ENCODE assay signal across 22 cellular contexts in the genomic region with DNA sequence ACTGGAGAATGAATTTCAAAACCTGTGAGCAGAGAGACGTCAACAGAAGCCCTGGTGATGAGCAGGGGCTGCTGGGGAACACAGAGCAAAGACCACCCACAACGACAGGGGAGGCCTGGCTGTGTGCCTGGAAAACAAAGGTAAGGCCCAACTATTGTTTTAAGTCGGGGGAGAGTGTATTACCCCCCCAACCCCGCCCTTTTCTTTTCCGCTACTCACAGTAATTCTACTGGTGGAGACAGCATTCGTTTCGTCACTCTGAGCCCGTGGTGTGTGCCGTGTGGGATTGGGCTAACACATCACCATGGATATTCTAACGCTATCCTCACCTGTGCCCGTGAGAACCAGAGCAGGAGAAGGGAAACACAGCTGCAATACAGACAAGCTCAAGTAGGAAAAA.
"Had no signal": no experiment of that assay in that cellular context is flagged by ENCODE, and none has a peak within 500 bp of the region (broad histone marks: within the 10 kb centered on the region; RNA-seq: fewer than 3 reads in every experiment).

No MANE protein-coding gene starts in this region.

- H3K4me1 Mint-ChIP-seq: activated CD4-positive, alpha-beta T cell treated with anti-CD3 and anti-CD28 coated beads, Interleukin-2, amount 10 ng/mL, durations not matched to agents 24 days and 14 days; activated naive CD8-positive, alpha-beta T cell treated with anti-CD3 and anti-CD28 coated beads, Interleukin-2, amount 10 ng/mL, durations not matched to agents 7 days and 5 days; activated T-helper 17 cell treated with anti-CD3 and anti-CD28 coated beads, Interleukin-2, amount 50 U/mL, for 72 hours; T-cell had no signal

- H3K4me3 ChIP-seq: body of pancreas, coronary artery, hepatocyte, suprapubic skin, transverse colon had no signal

- ATAC-seq: activated CD8-positive, alpha-beta T cell treated with anti-CD3 and anti-CD28 coated beads for 36 hours; activated T-helper 17 cell treated with anti-CD3 and anti-CD28 coated beads, Interleukin-2, amount 50 U/mL, for 72 hours; SK-N-SH treated with all-trans-retinoic acid at 6 μM for 48 hours; T-cell had no signal

- H3K27me3 ChIP-seq: body of pancreas, hepatocyte, suprapubic skin, transverse colon had no signal

- H3K27me3 Mint-ChIP-seq: activated CD4-positive, alpha-beta T cell treated with anti-CD3 and anti-CD28 coated beads, Interleukin-2, amount 10 ng/mL, durations not matched to agents 24 days and 14 days; activated CD8-positive, alpha-beta T cell treated with anti-CD3 and anti-CD28 coated beads for 36 hours; activated naive CD8-positive, alpha-beta T cell treated with anti-CD3 and anti-CD28 coated beads, Interleukin-2, amount 10 ng/mL, durations not matched to agents 7 days and 5 days; activated T-helper 17 cell treated with anti-CD3 and anti-CD28 coated beads, Interleukin-2, amount 50 U/mL, for 72 hours; T-cell had no signal

- H3K9me3 Mint-ChIP-seq: activated CD4-positive, alpha-beta T cell treated with anti-CD3 and anti-CD28 coated beads, Interleukin-2, amount 10 ng/mL, durations not matched to agents 24 days and 14 days; activated CD8-positive, alpha-beta T cell treated with anti-CD3 and anti-CD28 coated beads for 36 hours; activated naive CD8-positive, alpha-beta T cell treated with anti-CD3 and anti-CD28 coated beads, Interleukin-2, amount 10 ng/mL, durations not matched to agents 7 days and 5 days; activated T-helper 17 cell treated with anti-CD3 and anti-CD28 coated beads, Interleukin-2, amount 50 U/mL, for 72 hours; neural crest cell; T-cell had no signal

- H3K9me3 ChIP-seq: body of pancreas, suprapubic skin, transverse colon had no signal

- H3K4me1 ChIP-seq: body of pancreas, suprapubic skin, transverse colon had no signal

- H3K27ac ChIP-seq: hepatocyte, suprapubic skin, transverse colon had no signal

- DNase-seq: activated CD4-positive, alpha-beta T cell treated with anti-CD3 and anti-CD28 coated beads, Interleukin-2, amount 10 ng/mL, durations not matched to agents 24 days and 14 days; activated CD4-positive, CD25-positive, alpha-beta regulatory T cell; activated CD8-positive, alpha-beta T cell treated with anti-CD3 and anti-CD28 coated beads for 36 hours; activated naive CD4-positive, alpha-beta T cell; activated naive CD8-positive, alpha-beta T cell treated with anti-CD3 and anti-CD28 coated beads, Interleukin-2, amount 10 ng/mL, durations not matched to agents 7 days and 5 days; activated T-cell treated with anti-CD3 and anti-CD28 coated beads, Interleukin-2, amount 50 U/mL, for 1 hour; amygdala; body of pancreas; central memory CD4-positive, alpha-beta T cell; effector CD4-positive, alpha-beta T cell; mammary epithelial cell; midbrain; SHP77; stimulated activated naive CD4-positive, alpha-beta T cell treated with Interleukin-2 at 50 U/mL for 16 hours; T-cell; transverse colon had no signal

- H3K27ac Mint-ChIP-seq: activated CD4-positive, alpha-beta T cell treated with anti-CD3 and anti-CD28 coated beads, Interleukin-2, amount 10 ng/mL, durations not matched to agents 24 days and 14 days; activated CD8-positive, alpha-beta T cell treated with anti-CD3 and anti-CD28 coated beads for 36 hours; activated naive CD8-positive, alpha-beta T cell treated with anti-CD3 and anti-CD28 coated beads, Interleukin-2, amount 10 ng/mL, durations not matched to agents 7 days and 5 days; activated T-helper 17 cell treated with anti-CD3 and anti-CD28 coated beads, Interleukin-2, amount 50 U/mL, for 72 hours; T-cell had no signal

- H3K4me3 Mint-ChIP-seq: activated CD4-positive, alpha-beta T cell treated with anti-CD3 and anti-CD28 coated beads, Interleukin-2, amount 10 ng/mL, durations not matched to agents 24 days and 14 days; activated CD8-positive, alpha-beta T cell treated with anti-CD3 and anti-CD28 coated beads for 36 hours; activated naive CD8-positive, alpha-beta T cell treated with anti-CD3 and anti-CD28 coated beads, Interleukin-2, amount 10 ng/mL, durations not matched to agents 7 days and 5 days; activated T-helper 17 cell treated with anti-CD3 and anti-CD28 coated beads, Interleukin-2, amount 50 U/mL, for 72 hours; neural crest cell; T-cell had no signal
